17 cellular contexts compared by ENCODE assay signal in genomic region chr14:95039259-95039992, GRCh38.
"Had no signal": no experiment of that assay in that cellular context is flagged by ENCODE, and none has a peak within 500 bp of the region (broad histone marks: within the 10 kb centered on the region; RNA-seq: fewer than 3 reads in every experiment).

No MANE protein-coding gene starts in this region.

- H3K4me1 Mint-ChIP-seq: activated CD4-positive, alpha-beta T cell treated with anti-CD3 and anti-CD28 coated beads, Interleukin-2, amount 10 ng/mL, durations not matched to agents 24 days and 14 days; stimulated activated naive CD8-positive, alpha-beta T cell treated with anti-CD3 and anti-CD28 coated beads, Interleukin-15, amount 100 ng/mL, for 72 hours had no signal

- H3K36me3 Mint-ChIP-seq: natural killer cell treated with Interleukin-12 subunit alpha and Interleukin-12 subunit beta and Interleukin-15 and Interleukin-18, amount 100 ng/mL, for 72 hours; WTC11 had no signal

- H3K27ac Mint-ChIP-seq: activated CD4-positive, alpha-beta T cell treated with anti-CD3 and anti-CD28 coated beads, Interleukin-2, amount 10 ng/mL, durations not matched to agents 24 days and 14 days; activated naive CD4-positive, alpha-beta T cell treated with anti-CD3 and anti-CD28 coated beads, Interleukin-2, amount 50 U/mL, for 72 hours; natural killer cell treated with Interleukin-12 subunit alpha and Interleukin-12 subunit beta and Interleukin-15 and Interleukin-18, amount 100 ng/mL, for 72 hours; stimulated activated naive CD8-positive, alpha-beta T cell treated with anti-CD3 and anti-CD28 coated beads, Interleukin-15, amount 100 ng/mL, for 72 hours; T-helper 17 cell; WTC11 had no signal

- H3K9me3 Mint-ChIP-seq: activated CD4-positive, alpha-beta T cell treated with anti-CD3 and anti-CD28 coated beads, Interleukin-2, amount 10 ng/mL, durations not matched to agents 24 days and 14 days; activated naive CD4-positive, alpha-beta T cell treated with anti-CD3 and anti-CD28 coated beads, Interleukin-2, amount 50 U/mL, for 72 hours; activated T-cell treated with anti-CD3 and anti-CD28 coated beads, Interleukin-2, amount 50 U/mL, for 4 hours; natural killer cell treated with Interleukin-12 subunit alpha and Interleukin-12 subunit beta and Interleukin-15 and Interleukin-18, amount 100 ng/mL, for 72 hours; stimulated activated naive CD8-positive, alpha-beta T cell treated with anti-CD3 and anti-CD28 coated beads, Interleukin-15, amount 100 ng/mL, for 72 hours; WTC11 had no signal

- H3K36me3 ChIP-seq: cardiac muscle cell, esophagus squamous epithelium had no signal

- DNase-seq: activated CD4-positive, alpha-beta T cell treated with anti-CD3 and anti-CD28 coated beads, Interleukin-2, amount 10 ng/mL, durations not matched to agents 24 days and 14 days; activated gamma-delta T cell; activated T-cell treated with anti-CD3 and anti-CD28 coated beads, Interleukin-2, amount 50 U/mL, for 4 hours; esophagus squamous epithelium; glutamatergic neuron; kidney glomerular epithelial cell; mesendoderm; nucleus accumbens; right cardiac atrium; stimulated activated naive CD8-positive, alpha-beta T cell treated with anti-CD3 and anti-CD28 coated beads, Interleukin-15, amount 100 ng/mL, for 72 hours; T-helper 17 cell; testis had no signal

- H3K9me3 ChIP-seq: esophagus squamous epithelium, testis had no signal

- H3K4me3 Mint-ChIP-seq: activated CD4-positive, alpha-beta T cell treated with anti-CD3 and anti-CD28 coated beads, Interleukin-2, amount 10 ng/mL, durations not matched to agents 24 days and 14 days; activated T-cell treated with anti-CD3 and anti-CD28 coated beads, Interleukin-2, amount 50 U/mL, for 4 hours; natural killer cell treated with Interleukin-12 subunit alpha and Interleukin-12 subunit beta and Interleukin-15 and Interleukin-18, amount 100 ng/mL, for 72 hours; stimulated activated naive CD8-positive, alpha-beta T cell treated with anti-CD3 and anti-CD28 coated beads, Interleukin-15, amount 100 ng/mL, for 72 hours; T-helper 17 cell; WTC11 had no signal

- H3K4me2 ChIP-seq: smooth muscle cell had no signal

- H3K27me3 ChIP-seq: cardiac muscle cell, testis had no signal

- H3K4me1 ChIP-seq: esophagus squamous epithelium, testis had no signal

- H3K27me3 Mint-ChIP-seq: activated CD4-positive, alpha-beta T cell treated with anti-CD3 and anti-CD28 coated beads, Interleukin-2, amount 10 ng/mL, durations not matched to agents 24 days and 14 days had no signal

- H3K27ac ChIP-seq: cardiac muscle cell, esophagus squamous epithelium, testis had no signal

- ATAC-seq: activated naive CD4-positive, alpha-beta T cell treated with anti-CD3 and anti-CD28 coated beads, Interleukin-2, amount 50 U/mL, for 72 hours; activated T-cell treated with anti-CD3 and anti-CD28 coated beads, Interleukin-2, amount 50 U/mL, for 4 hours; right cardiac atrium; stimulated activated naive CD8-positive, alpha-beta T cell treated with anti-CD3 and anti-CD28 coated beads, Interleukin-15, amount 100 ng/mL, for 72 hours; T-helper 17 cell; WTC11 had no signal

- H3K4me3 ChIP-seq: cardiac muscle cell, esophagus squamous epithelium, smooth muscle cell, testis had no signal
